In genomic region chr11:17978553-17979287, GRCh38 we compare ENCODE assay signal across 8 cellular contexts. TPM values are rescaled to one million over a fixed set of nuclear protein-coding genes. Genes with fewer than 3 reads are reported as not detected.
DNase-seq lines count a peak whose midpoint lies in the region; ATAC-seq and TF ChIP-seq lines count a peak whose summit lies in the region.

No MANE protein-coding gene starts in this region.

- H3K36me3 Mint-ChIP-seq in Caco-2 (ENCODE audit: insufficient read depth, unreplicated experiment) = no peaks in the 10 kb centered on the region

- no peaks in the 10 kb centered on the region for H3K27me3 ChIP-seq in Caco-2 (replicated peaks; ENCODE audit: control insufficient read depth, insufficient read depth, low read length)

- peak; percentile 79 to 96 for TF ChIP-seq CTCF in Caco-2 (IDR thresholded peaks at IDR 0.05; ENCODE audit: insufficient read depth in 1 of 2, low read depth in 1 of 2, low read length in 1 of 2, severe bottlenecking in 1 of 2, unreplicated experiment in 1 of 2)

- DNase-seq in Caco-2 (peak; percentile 69 to 73), GM19240 (ENCODE audit: insufficient read length, low spot score) (peak; percentile 37), NCI-H226 (peak; percentile 19), amniotic epithelial cell (ENCODE audit: low read depth) (peak; percentile 43), hepatic stellate cell (ENCODE audit: low spot score) (peak; percentile 59)
- DNase-seq in stimulated activated CD4-positive, alpha-beta T cell treated with anti-CD3 and anti-CD28 coated beads, Interleukin-2, amount 100 ng/mL, for 48 hours = peak; percentile 5 to 13

- H3K4me3 Mint-ChIP-seq in Caco-2 (ENCODE audit: unreplicated experiment) = no peak overlapping the region

- no peak overlapping the region for H3K4me3 ChIP-seq in Caco-2 (ENCODE audit: low read depth, low read length)

- POLR2A ChIA-PET in Caco-2 (lab: Charles Lee) = no interaction called here

- no peak for ATAC-seq in GM21825 (IDR thresholded peaks at IDR 0.05; ENCODE audit: unreplicated experiment)
- no peak for ATAC-seq in HG03196 (IDR thresholded peaks at IDR 0.05; ENCODE audit: unreplicated experiment)

- CTCF ChIA-PET in Caco-2 (lab: Charles Lee) = interaction anchor here (0.7 to 3.4 kb wide), 12 partner anchors 8 to 595 kb away, joined by 3 to 55 read pairs (median 4); no protein-coding TSS in a partner anchor

- intact Hi-C loops in Caco-2 (cut with micrococcal nuclease; ENCODE audit: unreplicated experiment) = loop anchor here (1.0 kb wide), 3 partner anchors 218 to 379 kb away; no protein-coding TSS in a partner anchor

- H3K36me3 ChIP-seq in Caco-2 (ENCODE audit: control insufficient read depth, insufficient read depth, low read length) = no peaks in the 10 kb centered on the region

- no peaks in the 10 kb centered on the region for H3K9me3 ChIP-seq in Caco-2

- no peaks in the 10 kb centered on the region for H3K9me3 Mint-ChIP-seq in Caco-2 (ENCODE audit: unreplicated experiment)

- no peaks in the 10 kb centered on the region for H3K27me3 Mint-ChIP-seq in Caco-2 (ENCODE audit: insufficient read depth, unreplicated experiment)

- no peaks in the 10 kb centered on the region for H3K4me1 ChIP-seq in Caco-2

- H3K27ac Mint-ChIP-seq in Caco-2 (ENCODE audit: unreplicated experiment) = no peak overlapping the region

- BruUV-seq in Caco-2 (replicated peaks; lab: Mats Ljungman, UMichigan) = no TSS peak

- no peaks in the 10 kb centered on the region for H3K4me1 Mint-ChIP-seq in Caco-2 (ENCODE audit: low read depth, unreplicated experiment)

RNA-seq across cellular contexts. Expression of gene SERGEF, which starts 34.1 kb away (rescaled TPM):
- total RNA-seq in Caco-2 (2022) = 17.5 and 17.8 TPM in 2 replicates

Comparison
In these comparisons a context has a peak if more than half of its experiments do, and no peak if none do; other contexts are left out.
1. DNase-seq: peak in every context shown above with its lines; median percentile 71 in Caco-2; 59 in hepatic stellate cell; 43 in amniotic epithelial cell; 37 in GM19240; 19 in NCI-H226; 9 in stimulated activated CD4-positive, alpha-beta T cell treated with anti-CD3 and anti-CD28 coated beads, Interleukin-2, amount 100 ng/mL, for 48 hours.